Comparison of ENCODE assay signal across 34 cellular contexts in genomic region chr20:15099130-15099529, GRCh38.
"Had no signal": no experiment of that assay in that cellular context is flagged by ENCODE, and none has a peak within 500 bp of the region (broad histone marks: within the 10 kb centered on the region; RNA-seq: fewer than 3 reads in every experiment).

No MANE protein-coding gene starts in this region.

- H3K9me3 ChIP-seq: adrenal gland, ascending aorta, body of pancreas, breast epithelium had no signal

- DNase-seq: activated effector memory CD4-positive, alpha-beta T cell treated with anti-CD3 and anti-CD28 coated beads, Interleukin-2, amount 50 U/mL, for 16 hours; activated effector memory CD4-positive, alpha-beta T cell treated with Interleukin-2 at 50 U/mL for 16 hours; activated gamma-delta T cell; activated gamma-delta T cell treated with Interleukin-2 at 50 U/mL for 16 hours; activated naive CD4-positive, alpha-beta T cell; activated naive CD4-positive, alpha-beta T cell treated with anti-CD3 and anti-CD28 coated beads for 36 hours; activated naive CD4-positive, alpha-beta T cell treated with anti-CD3 and anti-CD28 coated beads, Interleukin-2, amount 10 ng/mL, durations not matched to agents 7 days and 5 days; activated naive CD4-positive, alpha-beta T cell treated with anti-CD3 and anti-CD28 coated beads, Interleukin-2, amount 50 U/mL, for 16 hours; activated naive CD4-positive, alpha-beta T cell treated with Interleukin-2 at 50 U/mL for 16 hours; activated naive CD8-positive, alpha-beta T cell treated with anti-CD3 and anti-CD28 coated beads for 36 hours; activated naive CD8-positive, alpha-beta T cell treated with anti-CD3 and anti-CD28 coated beads, Interleukin-2, amount 10 ng/mL, durations not matched to agents 7 days and 5 days; activated naive CD8-positive, alpha-beta T cell treated with anti-CD3 and anti-CD28 coated beads, Interleukin-2, amount 50 U/mL, for 24 hours; activated T-cell treated with anti-CD3 and anti-CD28 coated beads, Interleukin-2, amount 50 U/mL, for 1 hour; activated T-cell treated with anti-CD3 and anti-CD28 coated beads, Interleukin-2, amount 50 U/mL, for 24 hours; activated T-cell treated with anti-CD3 and anti-CD28 coated beads, Interleukin-2, amount 50 U/mL, for 4 hours; activated T-cell treated with anti-CD3 and anti-CD28 coated beads, Interleukin-2, amount 50 U/mL, for 48 hours; activated T-cell treated with anti-CD3 and anti-CD28 coated beads, Interleukin-2, amount 50 U/mL, for 72 hours; adrenal gland; amniotic stem cell; amygdala; anterior cingulate cortex; aorta; body of pancreas; brain microvascular endothelial cell; caudate nucleus; central memory CD4-positive, alpha-beta T cell; cerebellar nuclear complex had no signal

- H3K27me3 ChIP-seq: adrenal gland, ascending aorta, body of pancreas, brain microvascular endothelial cell, breast epithelium, cardiac muscle cell had no signal

- H3K27ac ChIP-seq: adrenal gland, ascending aorta, body of pancreas, brain microvascular endothelial cell, breast epithelium, cardiac muscle cell had no signal

- ATAC-seq: activated naive CD4-positive, alpha-beta T cell treated with anti-CD3 and anti-CD28 coated beads, Interleukin-2, amount 50 U/mL, for 72 hours; activated naive CD8-positive, alpha-beta T cell treated with anti-CD3 and anti-CD28 coated beads, Interleukin-2, amount 50 U/mL, for 24 hours; activated T-cell treated with anti-CD3 and anti-CD28 coated beads, Interleukin-2, amount 50 U/mL, for 4 hours; activated T-cell treated with anti-CD3 and anti-CD28 coated beads, Interleukin-2, amount 50 U/mL, for 72 hours; activated T-helper 17 cell treated with anti-CD3 and anti-CD28 coated beads, Interleukin-2, amount 50 U/mL, for 72 hours; body of pancreas had no signal

- FAIRE-seq: astrocyte, bronchial epithelial cell had no signal

- H3K4me3 ChIP-seq: adrenal gland, ascending aorta, body of pancreas, breast epithelium, cardiac muscle cell had no signal

- H3K36me3 ChIP-seq: adrenal gland, ascending aorta, brain microvascular endothelial cell, breast epithelium, cardiac muscle cell had no signal

- H3K4me1 ChIP-seq: adrenal gland, ascending aorta, body of pancreas, breast epithelium had no signal
